8 cellular contexts compared by ENCODE assay signal in genomic region chr15:66789029-66790025, GRCh38.
DNase-seq lines count a peak whose midpoint lies in the region; ATAC-seq and TF ChIP-seq lines count a peak whose summit lies in the region.

No MANE protein-coding gene starts in this region.

- no peaks in the 10 kb centered on the region for H3K36me3 Mint-ChIP-seq in CD14-positive monocyte
- no peaks in the 10 kb centered on the region for H3K36me3 Mint-ChIP-seq in activated T-cell treated with anti-CD3 and anti-CD28 coated beads, Interleukin-2, amount 50 U/mL, for 24 hours (ENCODE audit: low read depth)

- H3K4me3 Mint-ChIP-seq in CD14-positive monocyte, result no peak overlapping the region
- no peak overlapping the region for H3K4me3 Mint-ChIP-seq in activated T-cell treated with anti-CD3 and anti-CD28 coated beads, Interleukin-2, amount 50 U/mL, for 24 hours

- 63% methylated on average over 5 of the region's 5 CpGs for WGBS in mammary epithelial cell (ENCODE audit: low coverage, missing lambda C conversion rate)

- no peak overlapping the region for H3K27ac Mint-ChIP-seq in CD14-positive monocyte
- no peak overlapping the region for H3K27ac Mint-ChIP-seq in activated T-cell treated with anti-CD3 and anti-CD28 coated beads, Interleukin-2, amount 50 U/mL, for 24 hours

- H3K4me3 ChIP-seq in mammary epithelial cell (replicated peaks in 1 of 3; ENCODE audit: insufficient read depth in 1 of 3, low read depth in 2 of 3, low read length in 3 of 3) (no peak overlapping the region), lower lobe of right lung (no peak overlapping the region)

- H3K36me3 ChIP-seq in mammary epithelial cell (ENCODE audit: insufficient read depth, low read length) (no peaks in the 10 kb centered on the region), lower lobe of right lung (no peaks in the 10 kb centered on the region)

- no peak overlapping the region for H3K9ac ChIP-seq in mammary epithelial cell (ENCODE audit: insufficient read depth, low read length)

- no peak for DNase-seq in CD14-positive monocyte (ENCODE audit: low spot score)
- no peak for DNase-seq in mammary epithelial cell
- no peak for DNase-seq in lower lobe of right lung
- DNase-seq in activated T-cell treated with anti-CD3 and anti-CD28 coated beads, Interleukin-2, amount 50 U/mL, for 24 hours, result no peak
- no peak for DNase-seq in COLO829 (ENCODE audit: low spot score)

- CTCF ChIA-PET in mammary epithelial cell (lab: Charles Lee; ENCODE audit: low non-redundant PET), result interaction anchor here (0.5 to 0.6 kb wide), 2 partner anchors 29 to 74 kb away, joined by 3 to 4 read pairs; no protein-coding TSS in a partner anchor

- ATAC-seq in lower lobe of right lung (peak; percentile 70 to 80), GM18511 (IDR thresholded peaks at IDR 0.05; ENCODE audit: unreplicated experiment) (no peak), HG03175 (IDR thresholded peaks at IDR 0.05; ENCODE audit: unreplicated experiment) (no peak)

- in situ Hi-C loops in mammary epithelial cell (cut with MboI; ENCODE audit: low sequenced_read_pairs in 2 of 2), result loop anchor here in 1 of 2 donors (10.0 kb wide), 1 partner anchor 55 kb away; no protein-coding TSS in a partner anchor

- no peak overlapping the region for H2AFZ ChIP-seq in mammary epithelial cell (ENCODE audit: low read depth, low read length)

- H3K79me2 ChIP-seq in mammary epithelial cell (ENCODE audit: insufficient read depth, low read length), result no peaks in the 10 kb centered on the region

- no peaks in the 10 kb centered on the region for H4K20me1 ChIP-seq in mammary epithelial cell (ENCODE audit: insufficient read depth, low read length)

- BruUV-seq in mammary epithelial cell (replicated peaks; lab: Mats Ljungman, UMichigan), result no TSS peak

- H3K4me1 ChIP-seq in mammary epithelial cell (ENCODE audit: insufficient read depth, low read length) (no peaks in the 10 kb centered on the region), lower lobe of right lung (peaks cover 5% of the 10 kb centered on the region)

- intact Hi-C loops in CD14-positive monocyte (cut with micrococcal nuclease) (loop anchor here (5.0 kb wide), 2 partner anchors 63 to 73 kb away; no protein-coding TSS in a partner anchor), mammary epithelial cell (cut with micrococcal nuclease) (loop anchor here (1.0 to 2.0 kb wide), 2 partner anchors 53 to 62 kb away; no protein-coding TSS in a partner anchor), lower lobe of right lung (cut with DNase I) (loop anchor here (10.0 kb wide), 1 partner anchor 65 kb away; no protein-coding TSS in a partner anchor)

- TF ChIP-seq CTCF in CD14-positive monocyte (IDR thresholded peaks at IDR 0.05) (peak; percentile 40), LNCAP (IDR thresholded peaks at IDR 0.05) (peak; percentile 26; the same call in 1 of the 2 replicates), mammary epithelial cell (conservative IDR thresholded peaks at IDR 0.05 in 1 of 2, IDR thresholded peaks at IDR 0.05 in 1 of 2; ENCODE audit: extremely low read depth in 1 of 2, insufficient read depth in 1 of 2, low read depth in 1 of 2, low read length in 2 of 2) (peak; percentile 50 to 63), lower lobe of right lung (IDR thresholded peaks at IDR 0.05) (peak; percentile 55)

- H3K27me3 ChIP-seq in mammary epithelial cell (ENCODE audit: insufficient read depth, low read length) (no peaks in the 10 kb centered on the region), lower lobe of right lung (ENCODE audit: low read depth) (no peaks in the 10 kb centered on the region)

- dilution Hi-C loops in mammary epithelial cell (cut with HindIII; ENCODE audit: low sequenced_read_pairs), result loop anchor here (5.0 kb wide), 3 partner anchors 47 to 93 kb away; no protein-coding TSS in a partner anchor

- no peaks in the 10 kb centered on the region for H3K9me3 ChIP-seq in mammary epithelial cell (replicated peaks; ENCODE audit: insufficient read depth, low read length)
- H3K9me3 ChIP-seq in lower lobe of right lung, result no peaks in the 10 kb centered on the region

- H3K27ac ChIP-seq in mammary epithelial cell (ENCODE audit: insufficient read depth, low read depth, low read length) (no peak overlapping the region), lower lobe of right lung (no peak overlapping the region)

- peaks cover 0 to 3% (median 0%) of the 10 kb centered on the region in 7 donors for H3K9me3 Mint-ChIP-seq in CD14-positive monocyte
- no peaks in the 10 kb centered on the region for H3K9me3 Mint-ChIP-seq in activated T-cell treated with anti-CD3 and anti-CD28 coated beads, Interleukin-2, amount 50 U/mL, for 24 hours

- H3K4me2 ChIP-seq in mammary epithelial cell (ENCODE audit: insufficient read depth, low read depth, low read length), result no peak overlapping the region

- peaks cover 2 to 3% (median 3%) of the 10 kb centered on the region in 3 donors for H3K27me3 Mint-ChIP-seq in CD14-positive monocyte (ENCODE audit: low read depth in 3 of 3)
- no peaks in the 10 kb centered on the region for H3K27me3 Mint-ChIP-seq in activated T-cell treated with anti-CD3 and anti-CD28 coated beads, Interleukin-2, amount 50 U/mL, for 24 hours

- H3K4me1 Mint-ChIP-seq in CD14-positive monocyte, result peaks cover 2% of the 10 kb centered on the region
- no peaks in the 10 kb centered on the region for H3K4me1 Mint-ChIP-seq in activated T-cell treated with anti-CD3 and anti-CD28 coated beads, Interleukin-2, amount 50 U/mL, for 24 hours (ENCODE audit: low read depth)

Comparison
In these comparisons a context has a peak if more than half of its experiments do, and no peak if none do; other contexts are left out.
1. ATAC-seq: peak in lower lobe of right lung (2 of 2); none in GM18511 (single experiment) and HG03175 (single experiment).
2. Peak in every context shown above with its lines, with median percentiles within 50 percentile points of each other: CTCF ChIP-seq.